ENCODE assay signal across 8 cellular contexts in genomic region chr2:218289639-218290315, GRCh38. TPM values are rescaled to one million over a fixed set of nuclear protein-coding genes. Genes with fewer than 3 reads are reported as not detected.
DNase-seq lines count a peak whose midpoint lies in the region; ATAC-seq and TF ChIP-seq lines count a peak whose summit lies in the region.

No MANE protein-coding gene starts in this region.

- H3K27ac ChIP-seq in right atrium auricular region (peak overlapping the region; percentile 99 to 100), skeletal muscle tissue (ENCODE audit: low read depth, low read length) (peak overlapping the region; percentile 100), SK-N-SH (ENCODE audit: low read depth in 2 of 2, low read length in 1 of 2) (no peak overlapping the region)

- H3K27ac Mint-ChIP-seq in activated naive CD4-positive, alpha-beta T cell treated with anti-CD3 and anti-CD28 coated beads, Interleukin-2, amount 50 U/mL, for 72 hours: peak overlapping the region; percentile 92 to 93

- H3K9ac ChIP-seq in skeletal muscle tissue (ENCODE audit: low read depth in 1 of 3, low read length in 3 of 3): peak overlapping the region; percentile 94 to 97 (median 95)
- no peak overlapping the region for H3K9ac ChIP-seq in SK-N-SH

- TF ChIP-seq RAD21 in SK-N-SH (IDR thresholded peaks at IDR 0.05; ENCODE audit: low read length): no peak

- peaks cover 14% of the 10 kb centered on the region for H3F3A ChIP-seq in SK-N-SH (replicated peaks; ENCODE audit: insufficient read depth)

- no peaks in the 10 kb centered on the region for H3K36me3 ChIP-seq in right atrium auricular region
- H3K36me3 ChIP-seq in skeletal muscle tissue (ENCODE audit: control insufficient read depth in 3 of 3, insufficient read depth in 3 of 3, low read length in 3 of 3): no peaks in the 10 kb centered on the region
- H3K36me3 ChIP-seq in SK-N-SH (replicated peaks in 1 of 2; ENCODE audit: control insufficient read depth in 1 of 2, insufficient read depth in 2 of 2, low read length in 1 of 2): no peaks in the 10 kb centered on the region

- H3K27me3 ChIP-seq in right atrium auricular region (no peaks in the 10 kb centered on the region), skeletal muscle tissue (ENCODE audit: control insufficient read depth in 3 of 3, insufficient read depth in 3 of 3, low read length in 3 of 3) (no peaks in the 10 kb centered on the region), SK-N-SH (ENCODE audit: insufficient read depth) (no peaks in the 10 kb centered on the region)

- DNase-seq in HCEC 1CT (peak; percentile 33), right atrium auricular region (ENCODE audit: low spot score) (no peak), SK-N-SH (no peak), UCSD-AML1 (lab: John Stamatoyannopoulos, UW; ENCODE audit: unreplicated experiment) (no peak), NCI-H82 treated with DMSO at 0.1 percent for 48 hours (lab: John Stamatoyannopoulos, UW; ENCODE audit: unreplicated experiment) (no peak)
- DNase-seq in activated naive CD4-positive, alpha-beta T cell treated with anti-CD3 and anti-CD28 coated beads, Interleukin-2, amount 50 U/mL, for 72 hours (ENCODE audit: low spot score in 2 of 2): no peak

- no peak for TF ChIP-seq EP300 in SK-N-SH (IDR thresholded peaks at IDR 0.05; ENCODE audit: borderline replicate concordance in 1 of 2, low read depth in 1 of 2, low read length in 1 of 2)

- no peaks in the 10 kb centered on the region for H4K20me1 ChIP-seq in SK-N-SH (ENCODE audit: insufficient read depth)

- POLR2A ChIA-PET in SK-N-SH (lab: Yijun Ruan, JAX): no interaction called here

- H3K4me2 ChIP-seq in SK-N-SH: no peak overlapping the region

- H3K9me3 ChIP-seq in right atrium auricular region (no peaks in the 10 kb centered on the region), skeletal muscle tissue (ENCODE audit: control insufficient read depth in 3 of 3, low read length in 3 of 3) (no peaks in the 10 kb centered on the region), SK-N-SH (no peaks in the 10 kb centered on the region)

- 77% methylated on average over 6 of the region's 6 CpGs for WGBS in SK-N-SH (ENCODE audit: low lambda C conversion rate)

- no peak for TF ChIP-seq CTCF in right atrium auricular region (IDR thresholded peaks at IDR 0.05)
- TF ChIP-seq CTCF in SK-N-SH (IDR thresholded peaks at IDR 0.05): no peak

- H3K79me2 ChIP-seq in SK-N-SH (ENCODE audit: insufficient read depth): 0 out of 2 replicates have a peak, but pooled peaks cover 3% of the 10 kb centered on the region

- no peak overlapping the region for H2AFZ ChIP-seq in SK-N-SH (ENCODE audit: low read depth)

- ATAC-seq in activated naive CD4-positive, alpha-beta T cell treated with anti-CD3 and anti-CD28 coated beads, Interleukin-2, amount 50 U/mL, for 72 hours: no peak
- no peak for ATAC-seq in GM18868 (IDR thresholded peaks at IDR 0.05; ENCODE audit: unreplicated experiment)

- no peaks in the 10 kb centered on the region for H3K36me3 Mint-ChIP-seq in activated naive CD4-positive, alpha-beta T cell treated with anti-CD3 and anti-CD28 coated beads, Interleukin-2, amount 50 U/mL, for 72 hours

- H3K4me3 ChIP-seq in right atrium auricular region (peak overlapping the region; percentile 94 to 97), skeletal muscle tissue (ENCODE audit: low read length in 3 of 3) (peak overlapping the region; percentile 89 to 97 (median 93)), SK-N-SH (ENCODE audit: low read depth in 2 of 2, low read length in 1 of 2) (no peak overlapping the region)

- no peaks in the 10 kb centered on the region for H3K9me2 ChIP-seq in SK-N-SH

- H3K9me3 Mint-ChIP-seq in activated naive CD4-positive, alpha-beta T cell treated with anti-CD3 and anti-CD28 coated beads, Interleukin-2, amount 50 U/mL, for 72 hours: no peaks in the 10 kb centered on the region

- CTCF ChIA-PET in SK-N-SH (lab: Yijun Ruan, JAX): interaction anchor here (0.6 to 2.0 kb wide), 4 partner anchors 12 to 67 kb away, joined by 3 to 11 read pairs (median 4); partner anchors contain the start of gene CATIP

- H3K4me1 ChIP-seq in right atrium auricular region (peaks cover 0 to 85% of the 10 kb centered on the region in 2 donors), skeletal muscle tissue (ENCODE audit: control insufficient read depth in 3 of 3, insufficient read depth in 3 of 3, low read length in 3 of 3) (peaks cover 60 to 74% (median 69%) of the 10 kb centered on the region in 3 donors), SK-N-SH (ENCODE audit: control insufficient read depth in 1 of 2, insufficient read depth in 2 of 2, low read depth in 1 of 2, low read length in 1 of 2) (peaks cover 12 to 16% of the 10 kb centered on the region in 2 experiments; a peak in 3 of 4 replicates)

TF ChIP-seq in SK-N-SH, 30 proteins besides CTCF, POLR2A, EP300 and RAD21:
- no peak for TF ChIP-seq USF1 (IDR thresholded peaks at IDR 0.05; ENCODE audit: borderline replicate concordance, low read depth)
- no peak for TF ChIP-seq FOSL2 (IDR thresholded peaks at IDR 0.05; ENCODE audit: borderline replicate concordance, low read depth)
- TF ChIP-seq GATA2 (CRISPR knock-in tag; IDR thresholded peaks at IDR 0.05): no peak
TF ChIP-seq in SK-N-SH: peak in this region for 0.

RNA-seq across cellular contexts. Expression of gene TMBIM1, which starts 2.5 kb away (rescaled TPM):
- total RNA-seq in activated naive CD4-positive, alpha-beta T cell treated with anti-CD3 and anti-CD28 coated beads, Interleukin-2, amount 50 U/mL, for 72 hours: 10 to 100 TPM; 46.1 to 47.5 TPM
- total RNA-seq in right atrium auricular region (100 to 1,000 TPM in 1 of 2 donors, 10 to 100 TPM in 1; 82.8 to 225 TPM), skeletal muscle tissue (109 TPM)
- polyA plus RNA-seq in SK-N-SH (2012; rRNA removed): 7.3 and 7.8 TPM in 2 replicates
- polyA plus RNA-seq in SK-N-SH (2012; cell fraction: cytosol; rRNA removed): 4.4 and 6.8 TPM in 2 replicates
- 4.5 and 5.3 TPM in 2 replicates for polyA plus RNA-seq in SK-N-SH (2012; cell fraction: nucleus; rRNA removed)

RNA-seq across cellular contexts. Expression of gene PNKD, which starts 19.5 kb away (rescaled TPM):
- total RNA-seq in activated naive CD4-positive, alpha-beta T cell treated with anti-CD3 and anti-CD28 coated beads, Interleukin-2, amount 50 U/mL, for 72 hours: 10 to 100 TPM; 25.1 to 30.4 TPM
- total RNA-seq in right atrium auricular region: 10 to 100 TPM; 54.5 to 71.4 TPM
- total RNA-seq in skeletal muscle tissue: 39.1 TPM
- 92.2 and 101 TPM in 2 replicates for polyA plus RNA-seq in SK-N-SH (2012; rRNA removed)
- 56.7 and 75.3 TPM in 2 replicates for polyA plus RNA-seq in SK-N-SH (2012; cell fraction: cytosol; rRNA removed)
- polyA plus RNA-seq in SK-N-SH (2012; cell fraction: nucleus; rRNA removed): 57.8 and 74.7 TPM in 2 replicates

RNA-seq across cellular contexts. Expression of gene AAMP, which starts 19.8 kb away (rescaled TPM):
- total RNA-seq in activated naive CD4-positive, alpha-beta T cell treated with anti-CD3 and anti-CD28 coated beads, Interleukin-2, amount 50 U/mL, for 72 hours: 10 to 100 TPM; 67.7 to 68.4 TPM
- 10 to 100 TPM; 54.3 to 88.8 TPM for total RNA-seq in right atrium auricular region
- 121 TPM for total RNA-seq in skeletal muscle tissue
- 223 and 276 TPM in 2 replicates for polyA plus RNA-seq in SK-N-SH (2012; rRNA removed)
- 191 and 203 TPM in 2 replicates for polyA plus RNA-seq in SK-N-SH (2012; cell fraction: cytosol; rRNA removed)
- 302 and 308 TPM in 2 replicates for polyA plus RNA-seq in SK-N-SH (2012; cell fraction: nucleus; rRNA removed)

RNA-seq across cellular contexts. Expression of gene GPBAR1, which starts 29.0 kb away (rescaled TPM):
- total RNA-seq in activated naive CD4-positive, alpha-beta T cell treated with anti-CD3 and anti-CD28 coated beads, Interleukin-2, amount 50 U/mL, for 72 hours: under 1 TPM; 0.46 to 0.88 TPM
- total RNA-seq in right atrium auricular region (10 to 100 TPM in 1 of 2 donors, 1 to 10 TPM in 1; 1.9 to 10.7 TPM), skeletal muscle tissue (1.0 TPM)
- polyA plus RNA-seq in SK-N-SH (2012; rRNA removed): 0.08 and 0.13 TPM in 2 replicates
- 0.03 and 0.05 TPM in 2 replicates for polyA plus RNA-seq in SK-N-SH (2012; cell fraction: cytosol; rRNA removed)
- polyA plus RNA-seq in SK-N-SH (2012; cell fraction: nucleus; rRNA removed): 0.38 and 0.50 TPM in 2 replicates

Comparison
In these comparisons a context has a peak if more than half of its experiments do, and no peak if none do; other contexts are left out.
1. H3K27ac ChIP-seq: peak in right atrium auricular region (2 of 2) and skeletal muscle tissue (single experiment); none in SK-N-SH (0 of 2).
2. H3K4me3 ChIP-seq: peak in right atrium auricular region (2 of 2) and skeletal muscle tissue (3 of 3); none in SK-N-SH (0 of 2).